In the genomic region with DNA sequence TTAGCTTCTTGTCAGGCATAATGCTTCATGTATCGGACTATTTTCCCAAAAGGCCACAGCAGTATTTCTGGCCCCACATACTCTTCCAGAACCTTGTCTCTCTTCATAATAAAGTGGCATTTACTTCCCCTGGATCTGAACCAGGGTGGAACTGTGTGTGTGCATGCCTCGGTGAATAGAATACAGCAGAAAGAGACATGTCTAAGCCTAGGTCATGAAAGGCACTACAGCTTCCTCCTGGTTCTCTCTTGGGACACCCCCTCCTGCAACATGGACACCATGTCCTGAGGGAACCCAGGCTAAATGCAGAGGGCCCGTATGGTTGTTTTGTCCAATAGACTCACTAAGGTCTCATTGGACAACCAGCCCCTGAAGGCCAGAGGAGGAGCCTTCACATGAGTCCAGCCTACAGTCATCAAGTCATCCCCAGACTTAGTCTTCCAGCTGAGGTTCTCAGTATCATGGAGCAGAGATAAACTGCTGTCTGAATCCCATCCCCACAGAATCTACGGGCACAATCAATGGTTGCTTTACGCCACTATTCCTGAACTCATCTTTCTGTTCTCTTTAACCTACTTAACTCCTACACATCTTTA, we compare ENCODE assay signal across 13 cellular contexts.
"Had no signal": no experiment of that assay in that cellular context is flagged by ENCODE, and none has a peak within 500 bp of the region (broad histone marks: within the 10 kb centered on the region; RNA-seq: fewer than 3 reads in every experiment).

No MANE protein-coding gene starts in this region.

- DNase-seq: activated CD4-positive, alpha-beta T cell treated with anti-CD3 and anti-CD28 coated beads for 48 hours; activated naive CD4-positive, alpha-beta T cell treated with Interleukin-2 at 50 U/mL for 16 hours; activated T-cell treated with anti-CD3 and anti-CD28 coated beads, Interleukin-2, amount 50 U/mL, for 4 hours; amygdala; effector memory CD4-positive, alpha-beta T cell; substantia nigra; T1000; trophoblast cell; WERI-Rb-1 had no signal

- H3K27ac Mint-ChIP-seq: brain had no signal

- H3K4me1 Mint-ChIP-seq: brain had no signal

- ATAC-seq: activated T-cell treated with anti-CD3 and anti-CD28 coated beads, Interleukin-2, amount 50 U/mL, for 4 hours had no signal

- H3K27me3 ChIP-seq: neutrophil had no signal

- H3K9me3 ChIP-seq: neutrophil had no signal

- H3K4me3 ChIP-seq: smooth muscle cell had no signal

- H3K27ac ChIP-seq: epithelial cell of prostate, neutrophil, WERI-Rb-1 had no signal

- H3K4me3 Mint-ChIP-seq: activated T-cell treated with anti-CD3 and anti-CD28 coated beads, Interleukin-2, amount 50 U/mL, for 4 hours; brain had no signal

- H3K27me3 Mint-ChIP-seq: brain had no signal
